18 cellular contexts compared by ENCODE assay signal in genomic region chr2:182587831-182588230, GRCh38.
DNase-seq lines count a peak whose midpoint lies in the region; ATAC-seq, FAIRE-seq and TF ChIP-seq lines count a peak whose summit lies in the region.
"Had no signal": no experiment of that assay in that cellular context is flagged by ENCODE, and none has a peak within 500 bp of the region (broad histone marks: within the 10 kb centered on the region; RNA-seq: fewer than 3 reads in every experiment).

No MANE protein-coding gene starts in this region.

- H3K4me3 ChIP-seq in astrocyte (ENCODE audit: insufficient read depth, low read depth, low read length) = no peak overlapping the region
- H3K4me3 ChIP-seq: GM12878, transverse colon had no signal

- no peaks in the 10 kb centered on the region for H3K27me3 Mint-ChIP-seq in astrocyte (ENCODE audit: low read depth, unreplicated experiment)

- no peaks in the 10 kb centered on the region for H4K20me1 ChIP-seq in astrocyte (ENCODE audit: insufficient read depth, low read length)

- H3K4me1 Mint-ChIP-seq in astrocyte (ENCODE audit: low read depth, unreplicated experiment) = peaks cover 28% of the 10 kb centered on the region
- H3K4me1 Mint-ChIP-seq: naive B cell had no signal

- peak overlapping the region; percentile 92 for H3K27ac Mint-ChIP-seq in astrocyte (ENCODE audit: unreplicated experiment)
- H3K27ac Mint-ChIP-seq: endodermal cell, naive B cell had no signal

- no peaks in the 10 kb centered on the region for H3K79me2 ChIP-seq in astrocyte (ENCODE audit: insufficient read depth, low read length)

- H3K36me3 Mint-ChIP-seq in astrocyte (ENCODE audit: low read depth, unreplicated experiment) = no peaks in the 10 kb centered on the region
- H3K36me3 Mint-ChIP-seq: naive B cell had no signal

- H3K9me3 Mint-ChIP-seq in astrocyte (ENCODE audit: unreplicated experiment) = no peaks in the 10 kb centered on the region
- H3K9me3 Mint-ChIP-seq: endodermal cell, naive B cell had no signal

- peak; percentile 98 for FAIRE-seq in astrocyte (lab: Jason Lieb, UNC)
- FAIRE-seq: GM12878, HepG2 had no signal

- H3K4me2 ChIP-seq in astrocyte (ENCODE audit: low read length) = peak overlapping the region; percentile 63

- no peak for ATAC-seq in HG02885 (IDR thresholded peaks at IDR 0.05; ENCODE audit: poor library complexity, unreplicated experiment)
- ATAC-seq: GM12878, HepG2, Right ventricle myocardium inferior had no signal

- peak overlapping the region; percentile 35 for H3K27ac ChIP-seq in astrocyte (ENCODE audit: low read depth, low read length)
- H3K27ac ChIP-seq: transverse colon, WERI-Rb-1 had no signal

- H2AFZ ChIP-seq in astrocyte (ENCODE audit: low read depth, low read length) = no peak overlapping the region

- peaks cover 14% of the 10 kb centered on the region for H3K4me1 ChIP-seq in astrocyte (ENCODE audit: insufficient read depth, low read length)
- H3K4me1 ChIP-seq: transverse colon had no signal

- H3K36me3 ChIP-seq in astrocyte (ENCODE audit: insufficient read depth, low read length) = no peaks in the 10 kb centered on the region
- H3K36me3 ChIP-seq: transverse colon, WERI-Rb-1 had no signal

- H3K27me3 ChIP-seq in astrocyte (ENCODE audit: insufficient read depth, low read length) = no peaks in the 10 kb centered on the region
- H3K27me3 ChIP-seq: transverse colon had no signal

- DNase-seq in A172 (ENCODE audit: low spot score) = peak; percentile 90
- peak; percentile 91 for DNase-seq in HCEC 1CT
- peak; percentile 97 for DNase-seq in astrocyte (ENCODE audit: low read depth)
- peak; percentile 85 for DNase-seq in glomerular visceral epithelial cell (ENCODE audit: extremely low spot score)
- no peak for DNase-seq in SKM-1 treated with dmso at 0.1 percent for 144 hours (lab: John Stamatoyannopoulos, UW; ENCODE audit: unreplicated experiment)
- DNase-seq in activated naive CD4-positive, alpha-beta T cell treated with Interleukin-2 at 50 U/mL for 16 hours = no peak
- DNase-seq in inferior parietal cortex (ENCODE audit: extremely low spot score) = no peak
- DNase-seq: 8988T, DMS153, endodermal cell, naive B cell, NCI-H774, transverse colon, WERI-Rb-1 had no signal

- H3K9me3 ChIP-seq in astrocyte (ENCODE audit: insufficient read depth, low read depth, low read length) = no peaks in the 10 kb centered on the region
- H3K9me3 ChIP-seq: transverse colon had no signal

- TF ChIP-seq CTCF in astrocyte (IDR thresholded peaks at IDR 0.05; ENCODE audit: insufficient read depth, low read depth, low read length) = no peak

- peak overlapping the region; percentile 23 for H3K9ac ChIP-seq in astrocyte (ENCODE audit: low read length)

- no peak overlapping the region for H3K4me3 Mint-ChIP-seq in astrocyte (ENCODE audit: unreplicated experiment)
- H3K4me3 Mint-ChIP-seq: endodermal cell, naive B cell had no signal

Comparison
In these comparisons a context has a peak if more than half of its experiments do, and no peak if none do; other contexts are left out.
1. DNase-seq: peak in A172 (single experiment), HCEC 1CT (single experiment), astrocyte (single experiment) and glomerular visceral epithelial cell (single experiment); none in SKM-1 treated with dmso at 0.1 percent for 144 hours (single experiment), activated naive CD4-positive, alpha-beta T cell treated with Interleukin-2 at 50 U/mL for 16 hours (single experiment) and inferior parietal cortex (single experiment).